In genomic region chr15:84878504-84878903, GRCh38 we compare ENCODE assay signal across 8 cellular contexts. TPM values are rescaled to one million over a fixed set of nuclear protein-coding genes. Genes with fewer than 3 reads are reported as not detected.
DNase-seq lines count a peak whose midpoint lies in the region; ATAC-seq, FAIRE-seq and TF ChIP-seq lines count a peak whose summit lies in the region.

No MANE protein-coding gene starts in this region.

- TF ChIP-seq RAD21 in A549 (conservative IDR thresholded peaks at IDR 0.05 in 1 of 2, IDR thresholded peaks at IDR 0.05 in 1 of 2), result peak; percentile 68 to 72

- H3K79me2 ChIP-seq in fibroblast of lung (ENCODE audit: control insufficient read depth, insufficient read depth, low read length) (no peaks in the 10 kb centered on the region), neural progenitor cell (ENCODE audit: low read depth) (no peaks in the 10 kb centered on the region)

- TF ChIP-seq EP300 in A549 (IDR thresholded peaks at IDR 0.05), result no peak

- TF ChIP-seq CTCF in A549 (IDR thresholded peaks at IDR 0.05), result peak; percentile 55
- TF ChIP-seq CTCF in fibroblast of lung (conservative IDR thresholded peaks at IDR 0.05 in 1 of 2, IDR thresholded peaks at IDR 0.05 in 1 of 2; ENCODE audit: low read depth in 1 of 2, low read length in 2 of 2), result peak; percentile 61 to 70
- TF ChIP-seq CTCF in neural progenitor cell (IDR thresholded peaks at IDR 0.05), result peak; percentile 71

- peak; percentile 62 to 73 for DNase-seq in A549 (ENCODE audit: low read depth in 1 of 2, low spot score in 1 of 2)
- peak; percentile 56 for DNase-seq in GM12891 (ENCODE audit: insufficient read length, low spot score)
- DNase-seq in NOMO-1 (lab: John Stamatoyannopoulos, UW; ENCODE audit: unreplicated experiment in 2 of 2), result peak; percentile 51 to 53
- peak; percentile 75 for DNase-seq in activated CD8-positive, alpha-beta memory T cell treated with anti-CD3 and anti-CD28 coated beads, Interleukin-2, amount 50 U/mL, for 48 hours
- DNase-seq in fibroblast of lung (ENCODE audit: low read depth in 2 of 2), result peak; percentile 39 to 59
- peak; percentile 81 for DNase-seq in neural progenitor cell (ENCODE audit: low spot score)
- DNase-seq in stimulated activated naive CD8-positive, alpha-beta T cell treated with anti-CD3 and anti-CD28 coated beads, Interleukin-15, Interleukin-2, amounts not matched to agents 100 U/mL and 50 U/mL, for 24 hours, result peak; percentile 72

- H3F3A ChIP-seq in neural progenitor cell (ENCODE audit: low read depth), result no peaks in the 10 kb centered on the region

- H3K27ac ChIP-seq in A549 (no peak overlapping the region), fibroblast of lung (ENCODE audit: insufficient read depth, low read length) (no peak overlapping the region), neural progenitor cell (no peak overlapping the region)

- H3K4me1 ChIP-seq in A549, result no peaks in the 10 kb centered on the region; the same call in 2 of the 3 replicates
- no peaks in the 10 kb centered on the region for H3K4me1 ChIP-seq in fibroblast of lung (ENCODE audit: control insufficient read depth, extremely low read depth, insufficient read depth, low read length)
- H3K4me1 ChIP-seq in neural progenitor cell, result no peaks in the 10 kb centered on the region

- H3K4me2 ChIP-seq in A549, result no peak overlapping the region
- no peak overlapping the region for H3K4me2 ChIP-seq in fibroblast of lung (ENCODE audit: extremely low read depth, insufficient read depth, low read length)
- no peak overlapping the region for H3K4me2 ChIP-seq in neural progenitor cell

- H3K9ac ChIP-seq in fibroblast of lung (ENCODE audit: insufficient read depth, low read length), result no peak overlapping the region
- no peak overlapping the region for H3K9ac ChIP-seq in neural progenitor cell

- ATAC-seq in A549, result peak; percentile 65 to 89; a peak in 5 of 6 replicates
- peak; percentile 84 for ATAC-seq in stimulated activated naive CD8-positive, alpha-beta T cell treated with anti-CD3 and anti-CD28 coated beads, Interleukin-15, Interleukin-2, amounts not matched to agents 100 U/mL and 50 U/mL, for 24 hours
- ATAC-seq in HG02763 (IDR thresholded peaks at IDR 0.05; ENCODE audit: unreplicated experiment), result no peak

- H3K36me3 Mint-ChIP-seq in neural progenitor cell, result no peaks in the 10 kb centered on the region

- peak overlapping the region; percentile 24 for H2AFZ ChIP-seq in fibroblast of lung (ENCODE audit: low read length)
- peak overlapping the region; percentile 81 for H2AFZ ChIP-seq in neural progenitor cell (replicated peaks)

- CTCF ChIA-PET in A549 (lab: Yijun Ruan, JAX), result interaction anchor here (0.6 to 3.3 kb wide), 12 partner anchors 10 to 225 kb away, joined by 3 to 19 read pairs (median 4); no protein-coding TSS in a partner anchor

- H3K4me3 Mint-ChIP-seq in neural progenitor cell, result no peak overlapping the region

- H3K4me3 ChIP-seq in A549, result no peak overlapping the region
- no peak overlapping the region for H3K4me3 ChIP-seq in fibroblast of lung (replicated peaks in 1 of 4; ENCODE audit: control extremely low read depth in 1 of 4, insufficient read depth in 1 of 4, low read depth in 3 of 4, low read length in 4 of 4)
- no peak overlapping the region for H3K4me3 ChIP-seq in neural progenitor cell

- peaks cover 13% of the 10 kb centered on the region for H3K4me1 Mint-ChIP-seq in neural progenitor cell

- H3K36me3 ChIP-seq in fibroblast of lung (ENCODE audit: control insufficient read depth, insufficient read depth, low read length), result no peaks in the 10 kb centered on the region
- no peaks in the 10 kb centered on the region for H3K36me3 ChIP-seq in neural progenitor cell

- H3K27me3 Mint-ChIP-seq in neural progenitor cell (ENCODE audit: insufficient read depth, low read depth), result peaks cover 10% of the 10 kb centered on the region

- TF ChIP-seq POLR2A in A549 (IDR thresholded peaks at IDR 0.05; ENCODE audit: low read length), result no peak
- no peak for TF ChIP-seq POLR2A in GM12891 (IDR thresholded peaks at IDR 0.05; ENCODE audit: low read depth, low read length)

- H3K27me3 ChIP-seq in fibroblast of lung (ENCODE audit: control insufficient read depth, insufficient read depth, low read length) (no peaks in the 10 kb centered on the region), neural progenitor cell (no peaks in the 10 kb centered on the region)

- WGBS in A549 (ENCODE audit: missing lambda C conversion rate), result 78% methylated on average over 3 of the region's 4 CpGs

- POLR2A ChIA-PET in A549 (lab: Yijun Ruan, JAX), result no interaction called here

- H3K9me3 ChIP-seq in A549 (no peaks in the 10 kb centered on the region), fibroblast of lung (ENCODE audit: control insufficient read depth, insufficient read depth, low read depth, low read length) (no peaks in the 10 kb centered on the region), neural progenitor cell (ENCODE audit: low read depth) (no peaks in the 10 kb centered on the region)

- H3K27ac Mint-ChIP-seq in neural progenitor cell, result no peak overlapping the region

- no peaks in the 10 kb centered on the region for H3K9me3 Mint-ChIP-seq in neural progenitor cell

- H4K20me1 ChIP-seq in fibroblast of lung (ENCODE audit: control insufficient read depth, extremely low read depth, insufficient read depth, low read length), result no peaks in the 10 kb centered on the region
- H4K20me1 ChIP-seq in neural progenitor cell (ENCODE audit: low read depth), result no peaks in the 10 kb centered on the region

- FAIRE-seq in A549 (lab: Jason Lieb, UNC) (no peak), GM12891 (lab: Jason Lieb, UNC) (peak; percentile 55)

TF ChIP-seq in A549, 52 proteins besides CTCF, POLR2A, EP300 and RAD21:
- TF ChIP-seq SMC3 (IDR thresholded peaks at IDR 0.05), result peak; percentile 50
- TF ChIP-seq USF2 (IDR thresholded peaks at IDR 0.05), result no peak

TF ChIP-seq in GM12891, 5 proteins besides CTCF, POLR2A, EP300 and RAD21:
- TF ChIP-seq SPI1 (IDR thresholded peaks at IDR 0.05; ENCODE audit: low read depth, low read length) (no peak), POU2F2 (IDR thresholded peaks at IDR 0.05; ENCODE audit: low read depth, low read length) (no peak), TAF1 (IDR thresholded peaks at IDR 0.05; ENCODE audit: low read depth, low read length) (no peak), POLR2AphosphoS5 (IDR thresholded peaks at IDR 0.05; ENCODE audit: low read depth, low read length) (no peak), PAX5 (IDR thresholded peaks at IDR 0.05; ENCODE audit: insufficient read depth, low read length, severe bottlenecking) (no peak)

RNA-seq across cellular contexts. Expression of gene SLC28A1, which starts 6.0 kb away (rescaled TPM):
- polyA plus RNA-seq in A549 (2011; rRNA removed) (0.13 TPM in 2 replicates), A549 (2017; fragmentation: RNase III; extraction: RNeasy Plus Mini Kit Qiagen cat#74134 plus additional on column Dnase treatment) (0.04 to 0.06 TPM in 2 of 3 replicates, not detected in the other), fibroblast of lung (not detected in 2 replicates)
- polyA plus RNA-seq in A549 (2012; cell fraction: cytosol; rRNA removed), result 0.03 and 0.05 TPM in 2 replicates
- polyA plus RNA-seq in A549 (2012; cell fraction: nucleus; rRNA removed), result 0.06 and 0.18 TPM in 2 replicates
- 0.49 and 0.62 TPM in 2 replicates for polyA minus RNA-seq in A549 (2011; rRNA and poly(A)+ RNA removed)
- 0.05 TPM for polyA plus RNA-seq in GM12891 (2012; ENCODE audit: low read depth, missing spikeins)
- total RNA-seq in fibroblast of lung (not detected in 2 replicates), neural progenitor cell (ENCODE audit: low replicate concordance) (not detected in 2 replicates)
- polyA plus RNA-seq in fibroblast of lung (2012), result not detected in 2 replicates
- polyA minus RNA-seq in fibroblast of lung (ENCODE audit: low replicate concordance), result not detected in 2 replicates
